ENCODE assay signal across 8 cellular contexts in genomic region chr6:122399055-122399347, GRCh38. TPM values are rescaled to one million over a fixed set of nuclear protein-coding genes. Genes with fewer than 3 reads are reported as not detected.
DNase-seq lines count a peak whose midpoint lies in the region; ATAC-seq and TF ChIP-seq lines count a peak whose summit lies in the region.

No MANE protein-coding gene starts in this region.

- TF ChIP-seq CTCF in BE2C (IDR thresholded peaks at IDR 0.05; ENCODE audit: low read depth, low read length) = no peak
- no peak for TF ChIP-seq CTCF in LNCaP clone FGC (IDR thresholded peaks at IDR 0.05; ENCODE audit: control insufficient read depth, extremely low read depth, insufficient read depth)
- TF ChIP-seq CTCF in nephron (IDR thresholded peaks at IDR 0.05; ENCODE audit: unreplicated experiment in 3 of 3) = peak in 1 of 3 experiments; percentile 33

- H3K36me3 ChIP-seq in BE2C = peaks cover 2% of the 10 kb centered on the region; the same call in 1 of the 2 replicates

- H3K27ac ChIP-seq in cingulate gyrus (ENCODE audit: low read depth, low read length) = peak overlapping the region; percentile 76

- peak overlapping the region; percentile 97 to 100 (median 99) for H3K4me3 Mint-ChIP-seq in nephron

- no peaks in the 10 kb centered on the region for H3K9me3 ChIP-seq in BE2C

- DNase-seq in BE2C (no peak), LNCaP clone FGC (ENCODE audit: low read depth) (no peak), posterior cingulate gyrus (no peak), nucleus accumbens (lab: John Stamatoyannopoulos, UW) (no peak), GM19240 (ENCODE audit: insufficient read length, low spot score) (no peak)

- H3K4me1 ChIP-seq in BE2C = peaks cover 7% of the 10 kb centered on the region

- H3K4me3 ChIP-seq in BE2C (ENCODE audit: low read depth, low read length) (peak overlapping the region; percentile 29; the same call in 1 of the 2 replicates), LNCaP clone FGC (ENCODE audit: low read depth, low read length) (peak overlapping the region; percentile 19)

- peaks cover 7% of the 10 kb centered on the region for H3K36me3 Mint-ChIP-seq in nephron (ENCODE audit: low read depth)

- H3K4me1 Mint-ChIP-seq in nephron = peaks cover 21% of the 10 kb centered on the region

- ATAC-seq in HG03045 (IDR thresholded peaks at IDR 0.05; ENCODE audit: unreplicated experiment) = no peak

- intact Hi-C loops in posterior cingulate gyrus (cut with DNase I) = loop anchor here (2.0 kb wide), 1 partner anchor 72 kb away; the partner anchor contains the start of gene SERINC1

- no peaks in the 10 kb centered on the region for H3K9me3 Mint-ChIP-seq in nephron

- no peaks in the 10 kb centered on the region for H3K27me3 Mint-ChIP-seq in nephron (ENCODE audit: low read depth)

- no peaks in the 10 kb centered on the region for H3K27me3 ChIP-seq in BE2C

- H3K27ac Mint-ChIP-seq in nephron = peak overlapping the region; percentile 78 to 98 (median 95)

RNA-seq across cellular contexts. Expression of gene HSF2, which starts 0.5 kb away (rescaled TPM):
- 22.2 TPM for polyA plus RNA-seq in BE2C (2012; ENCODE audit: insufficient read depth, insufficient read length, low read depth)
